ENCODE assay signal across 21 cellular contexts in genomic region chr2:100522430-100522829, GRCh38. TPM values are rescaled to one million over a fixed set of nuclear protein-coding genes. Genes with fewer than 3 reads are reported as not detected.
"Had no signal": no experiment of that assay in that cellular context is flagged by ENCODE, and none has a peak within 500 bp of the region (broad histone marks: within the 10 kb centered on the region; RNA-seq: fewer than 3 reads in every experiment).

No MANE protein-coding gene starts in this region.

- DNase-seq: IMR-90, Karpas-422, KG1, MM.1S, NCI-H1092 treated with DMSO at 0.1 percent for 48 hours, NCI-H1436, NCI-H187, NCI-H2029, NCI-H2081 treated with DMSO at 0.1 percent for 48 hours, NCI-H2171, NCI-H226, NCI-H446, NCI-H510A, NCI-H524 treated with DMSO at 0.1 percent for 48 hours, NCI-H69, NCI-H774, RPMI8226, SHP77, SK-N-SH had no signal

- H3K9me3 ChIP-seq: SK-N-SH had no signal

- H3K9ac ChIP-seq: SK-N-SH had no signal

RNA-seq across cellular contexts. Expression of gene NMS, which starts 52.1 kb away (rescaled TPM):
- total RNA-seq: HT-29, IMR-90, SK-MEL-5 had no signal
